In the genomic region with DNA sequence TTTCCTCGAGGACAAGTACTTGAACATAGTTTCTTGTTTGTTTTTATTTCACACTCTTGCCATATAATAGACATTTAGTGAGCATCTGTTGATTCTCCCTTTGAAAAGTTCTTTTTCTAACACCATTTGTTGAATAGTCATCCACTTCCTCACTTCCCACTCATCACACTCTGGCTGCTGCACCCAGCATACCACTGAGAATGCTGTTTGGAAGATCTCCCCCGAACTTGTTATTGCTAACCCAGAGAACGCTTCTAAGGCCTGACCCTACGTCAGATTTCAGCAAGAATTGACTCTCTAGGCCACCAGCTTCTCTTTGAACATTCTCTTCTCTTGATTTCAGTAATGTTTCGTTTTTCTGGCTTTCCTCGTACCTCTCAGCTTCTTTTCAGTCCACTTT, we compare ENCODE assay signal across 19 cellular contexts.
"Had no signal": no experiment of that assay in that cellular context is flagged by ENCODE, and none has a peak within 500 bp of the region (broad histone marks: within the 10 kb centered on the region; RNA-seq: fewer than 3 reads in every experiment).

No MANE protein-coding gene starts in this region.

- H3K4me1 ChIP-seq: ascending aorta, right atrium auricular region, transverse colon had no signal

- H3K9me3 ChIP-seq: ascending aorta, esophagus squamous epithelium, right atrium auricular region, transverse colon had no signal

- H3K27ac ChIP-seq: ascending aorta, transverse colon, WERI-Rb-1 had no signal

- H3K4me3 ChIP-seq: ascending aorta, esophagus squamous epithelium, lung, right atrium auricular region, transverse colon had no signal

- H3K27me3 ChIP-seq: ascending aorta, esophagus squamous epithelium, right atrium auricular region, transverse colon had no signal

- DNase-seq: activated CD4-positive, alpha-beta T cell treated with anti-CD3 and anti-CD28 coated beads for 1 hour; activated CD8-positive, alpha-beta memory T cell treated with anti-CD3 and anti-CD28 coated beads for 24 hours; activated effector memory CD4-positive, alpha-beta T cell treated with anti-CD3 and anti-CD28 coated beads, Interleukin-2, amount 50 U/mL, for 16 hours; activated naive CD4-positive, alpha-beta T cell treated with anti-CD3 and anti-CD28 coated beads, Interleukin-2, amount 50 U/mL, for 16 hours; activated T-cell treated with anti-CD3 and anti-CD28 coated beads, Interleukin-2, amount 50 U/mL, for 72 hours; cerebellar nuclear complex; effector memory CD4-positive, alpha-beta T cell; esophagus squamous epithelium; foreskin melanocyte; hypothalamus; occipital lobe; stimulated activated CD4-positive, alpha-beta T cell treated with anti-CD3 and anti-CD28 coated beads, Interleukin-2, amount 100 ng/mL, for 48 hours; T-helper 2 cell; transverse colon; WERI-Rb-1 had no signal

- H3K36me3 ChIP-seq: ascending aorta, esophagus squamous epithelium, right atrium auricular region, transverse colon, WERI-Rb-1 had no signal

- ATAC-seq: activated T-cell treated with anti-CD3 and anti-CD28 coated beads, Interleukin-2, amount 50 U/mL, for 72 hours; left lobe of liver had no signal
